ENCODE assay signal across 26 cellular contexts in genomic region chr11:132839226-132839625, GRCh38.
"Had no signal": no experiment of that assay in that cellular context is flagged by ENCODE, and none has a peak within 500 bp of the region (broad histone marks: within the 10 kb centered on the region; RNA-seq: fewer than 3 reads in every experiment).

No MANE protein-coding gene starts in this region.

- H3K9ac ChIP-seq: neural progenitor cell had no signal

- H3K27me3 ChIP-seq: breast epithelium, colonic mucosa, heart right ventricle, neural progenitor cell, sigmoid colon, vagina had no signal

- DNase-seq: activated CD4-positive, alpha-beta memory T cell treated with anti-CD3 and anti-CD28 coated beads, Interleukin-2, amount 10 ng/mL, durations not matched to agents 7 days and 5 days; activated CD4-positive, alpha-beta T cell treated with anti-CD3 and anti-CD28 coated beads, Interleukin-2, amount 10 ng/mL, durations not matched to agents 24 days and 14 days; activated gamma-delta T cell; activated naive CD4-positive, alpha-beta T cell treated with anti-CD3 and anti-CD28 coated beads, Interleukin-2, amount 50 U/mL, for 16 hours; activated naive CD8-positive, alpha-beta T cell treated with anti-CD3 and anti-CD28 coated beads, Interleukin-2, amount 50 U/mL, for 24 hours; activated T-cell treated with anti-CD3 and anti-CD28 coated beads for 4 hours; aorta; colonic mucosa; endodermal cell; heart right ventricle; kidney; lower lobe of right lung; naive thymus-derived CD8-positive, alpha-beta T cell; retina; sigmoid colon; stimulated activated CD4-positive, alpha-beta T cell treated with anti-CD3 and anti-CD28 coated beads, Interleukin-15, amount 100 ng/mL, for 24 hours; stimulated activated CD8-positive, alpha-beta memory T cell treated with anti-CD3 and anti-CD28 coated beads, Interleukin-4, amount 100 ng/mL, for 48 hours; stimulated activated naive B cell treated with anti-CD40 and anti-IgM and Interleukin-4, amounts not matched to agents 10 μg/mL and 1 μg/mL and 100 μg/mL, for 72 hours; T-helper 2 cell had no signal

- H3K4me3 ChIP-seq: breast epithelium, colonic mucosa, heart right ventricle, lower lobe of right lung, neural progenitor cell, sigmoid colon, smooth muscle cell, thoracic aorta, vagina had no signal

- H3K4me2 ChIP-seq: neural progenitor cell, smooth muscle cell had no signal

- H3K36me3 ChIP-seq: breast epithelium, colonic mucosa, heart right ventricle, lower lobe of right lung, neural progenitor cell, sigmoid colon, thoracic aorta, vagina had no signal

- H3K4me1 ChIP-seq: breast epithelium, colonic mucosa, lower lobe of right lung, neural progenitor cell, sigmoid colon, vagina had no signal

- ATAC-seq: activated CD4-positive, CD25-positive, alpha-beta regulatory T cell treated with anti-CD3 and anti-CD28 coated beads, Interleukin-2, amount 50 U/mL, for 24 hours; activated naive CD8-positive, alpha-beta T cell treated with anti-CD3 and anti-CD28 coated beads, Interleukin-2, amount 50 U/mL, for 24 hours; heart right ventricle; left lobe of liver; lower lobe of right lung; naive thymus-derived CD8-positive, alpha-beta T cell; stimulated activated naive B cell treated with anti-CD40 and anti-IgM and Interleukin-4, amounts not matched to agents 10 μg/mL and 1 μg/mL and 100 μg/mL, for 72 hours had no signal

- H3K9me3 ChIP-seq: breast epithelium, colonic mucosa, lower lobe of right lung, thoracic aorta, vagina had no signal

- H3K27ac ChIP-seq: breast epithelium, colonic mucosa, heart right ventricle, lower lobe of right lung, neural progenitor cell, sigmoid colon, thoracic aorta, vagina had no signal
